In genomic region chr4:87720094-87720691, GRCh38 we compare ENCODE assay signal across 35 cellular contexts.
"Had no signal": no experiment of that assay in that cellular context is flagged by ENCODE, and none has a peak within 500 bp of the region (broad histone marks: within the 10 kb centered on the region; RNA-seq: fewer than 3 reads in every experiment).

No MANE protein-coding gene starts in this region.

- H3K4me1 Mint-ChIP-seq: activated naive CD4-positive, alpha-beta T cell treated with anti-CD3 and anti-CD28 coated beads, Interleukin-2, amount 10 ng/mL, durations not matched to agents 7 days and 5 days; activated naive CD4-positive, alpha-beta T cell treated with anti-CD3 and anti-CD28 coated beads, Interleukin-2, amount 50 U/mL, for 24 hours; activated naive CD8-positive, alpha-beta T cell treated with anti-CD3 and anti-CD28 coated beads for 36 hours; activated naive CD8-positive, alpha-beta T cell treated with anti-CD3 and anti-CD28 coated beads, Interleukin-2, amount 50 U/mL, for 24 hours; activated T-helper 17 cell treated with anti-CD3 and anti-CD28 coated beads, Interleukin-2, amount 50 U/mL, for 72 hours; brain; central memory CD8-positive, alpha-beta T cell had no signal

- H3K9me3 Mint-ChIP-seq: central memory CD8-positive, alpha-beta T cell had no signal

- H3K27ac Mint-ChIP-seq: activated naive CD4-positive, alpha-beta T cell treated with anti-CD3 and anti-CD28 coated beads for 36 hours; activated naive CD4-positive, alpha-beta T cell treated with anti-CD3 and anti-CD28 coated beads, Interleukin-2, amount 10 ng/mL, durations not matched to agents 7 days and 5 days; activated naive CD4-positive, alpha-beta T cell treated with anti-CD3 and anti-CD28 coated beads, Interleukin-2, amount 50 U/mL, for 24 hours; activated naive CD4-positive, alpha-beta T cell treated with anti-CD3 and anti-CD28 coated beads, Interleukin-2, amount 50 U/mL, for 72 hours; activated naive CD8-positive, alpha-beta T cell; activated naive CD8-positive, alpha-beta T cell treated with anti-CD3 and anti-CD28 coated beads for 36 hours; activated naive CD8-positive, alpha-beta T cell treated with anti-CD3 and anti-CD28 coated beads, Interleukin-2, amount 10 ng/mL, durations not matched to agents 7 days and 5 days; activated naive CD8-positive, alpha-beta T cell treated with anti-CD3 and anti-CD28 coated beads, Interleukin-2, amount 50 U/mL, for 24 hours; activated T-cell treated with anti-CD3 and anti-CD28 coated beads, Interleukin-2, amount 50 U/mL, for 24 hours; activated T-cell treated with anti-CD3 and anti-CD28 coated beads, Interleukin-2, amount 50 U/mL, for 72 hours; activated T-helper 1 cell treated with anti-CD3 and anti-CD28 coated beads, Interleukin-12 subunit alpha, Interleukin-12 subunit beta, Interleukin-2, Interleukin-4 antibody, amounts not matched to agents 30 ng/mL and 10 ng/mL and 1 ng/mL, durations not matched to agents 14 hours and 24 hours and 36 hours; activated T-helper 17 cell treated with anti-CD3 and anti-CD28 coated beads, Interleukin-2, amount 50 U/mL, for 72 hours; activated T-helper 2 cell treated with anti-CD3 and anti-CD28 coated beads, Interferon-gamma antibody, Interleukin-2, Interleukin-4, amounts not matched to agents 10 μg/mL and 5 μg/mL and 100 μg/mL, durations not matched to agents 14 hours and 24 hours and 36 hours; brain had no signal

- ATAC-seq: activated naive CD4-positive, alpha-beta T cell treated with anti-CD3 and anti-CD28 coated beads, Interleukin-2, amount 50 U/mL, for 72 hours; activated naive CD8-positive, alpha-beta T cell treated with anti-CD3 and anti-CD28 coated beads, Interleukin-2, amount 50 U/mL, for 24 hours; activated T-cell treated with anti-CD3 and anti-CD28 coated beads, Interleukin-2, amount 50 U/mL, for 4 hours; activated T-cell treated with anti-CD3 and anti-CD28 coated beads, Interleukin-2, amount 50 U/mL, for 72 hours; activated T-helper 17 cell treated with anti-CD3 and anti-CD28 coated beads, Interleukin-2, amount 50 U/mL, for 72 hours; body of pancreas had no signal

- DNase-seq: activated effector memory CD4-positive, alpha-beta T cell treated with anti-CD3 and anti-CD28 coated beads, Interleukin-2, amount 50 U/mL, for 16 hours; activated effector memory CD4-positive, alpha-beta T cell treated with Interleukin-2 at 50 U/mL for 16 hours; activated gamma-delta T cell; activated gamma-delta T cell treated with Interleukin-2 at 50 U/mL for 16 hours; activated naive CD4-positive, alpha-beta T cell; activated naive CD4-positive, alpha-beta T cell treated with anti-CD3 and anti-CD28 coated beads for 36 hours; activated naive CD4-positive, alpha-beta T cell treated with anti-CD3 and anti-CD28 coated beads, Interleukin-2, amount 10 ng/mL, durations not matched to agents 7 days and 5 days; activated naive CD4-positive, alpha-beta T cell treated with anti-CD3 and anti-CD28 coated beads, Interleukin-2, amount 50 U/mL, for 16 hours; activated naive CD4-positive, alpha-beta T cell treated with Interleukin-2 at 50 U/mL for 16 hours; activated naive CD8-positive, alpha-beta T cell treated with anti-CD3 and anti-CD28 coated beads for 36 hours; activated naive CD8-positive, alpha-beta T cell treated with anti-CD3 and anti-CD28 coated beads, Interleukin-2, amount 10 ng/mL, durations not matched to agents 7 days and 5 days; activated naive CD8-positive, alpha-beta T cell treated with anti-CD3 and anti-CD28 coated beads, Interleukin-2, amount 50 U/mL, for 24 hours; activated T-cell treated with anti-CD3 and anti-CD28 coated beads, Interleukin-2, amount 50 U/mL, for 1 hour; activated T-cell treated with anti-CD3 and anti-CD28 coated beads, Interleukin-2, amount 50 U/mL, for 24 hours; activated T-cell treated with anti-CD3 and anti-CD28 coated beads, Interleukin-2, amount 50 U/mL, for 4 hours; activated T-cell treated with anti-CD3 and anti-CD28 coated beads, Interleukin-2, amount 50 U/mL, for 48 hours; activated T-cell treated with anti-CD3 and anti-CD28 coated beads, Interleukin-2, amount 50 U/mL, for 72 hours; adrenal gland; amniotic stem cell; amygdala; anterior cingulate cortex; aorta; body of pancreas; brain microvascular endothelial cell; caudate nucleus; central memory CD4-positive, alpha-beta T cell; cerebellar nuclear complex had no signal

- H3K4me3 Mint-ChIP-seq: activated naive CD4-positive, alpha-beta T cell treated with anti-CD3 and anti-CD28 coated beads for 36 hours; activated naive CD4-positive, alpha-beta T cell treated with anti-CD3 and anti-CD28 coated beads, Interleukin-2, amount 10 ng/mL, durations not matched to agents 7 days and 5 days; activated naive CD4-positive, alpha-beta T cell treated with anti-CD3 and anti-CD28 coated beads, Interleukin-2, amount 50 U/mL, for 24 hours; activated naive CD8-positive, alpha-beta T cell; activated naive CD8-positive, alpha-beta T cell treated with anti-CD3 and anti-CD28 coated beads for 36 hours; activated naive CD8-positive, alpha-beta T cell treated with anti-CD3 and anti-CD28 coated beads, Interleukin-2, amount 10 ng/mL, durations not matched to agents 7 days and 5 days; activated naive CD8-positive, alpha-beta T cell treated with anti-CD3 and anti-CD28 coated beads, Interleukin-2, amount 50 U/mL, for 24 hours; activated T-cell treated with anti-CD3 and anti-CD28 coated beads, Interleukin-2, amount 50 U/mL, for 24 hours; activated T-cell treated with anti-CD3 and anti-CD28 coated beads, Interleukin-2, amount 50 U/mL, for 4 hours; activated T-cell treated with anti-CD3 and anti-CD28 coated beads, Interleukin-2, amount 50 U/mL, for 72 hours; activated T-helper 1 cell treated with anti-CD3 and anti-CD28 coated beads, Interleukin-12 subunit alpha, Interleukin-12 subunit beta, Interleukin-2, Interleukin-4 antibody, amounts not matched to agents 30 ng/mL and 10 ng/mL and 1 ng/mL, durations not matched to agents 14 hours and 24 hours and 36 hours; activated T-helper 17 cell treated with anti-CD3 and anti-CD28 coated beads, Interleukin-2, amount 50 U/mL, for 72 hours; brain; central memory CD8-positive, alpha-beta T cell had no signal

- H3K27me3 Mint-ChIP-seq: activated naive CD4-positive, alpha-beta T cell treated with anti-CD3 and anti-CD28 coated beads, Interleukin-2, amount 10 ng/mL, durations not matched to agents 7 days and 5 days; activated naive CD8-positive, alpha-beta T cell treated with anti-CD3 and anti-CD28 coated beads, Interleukin-2, amount 10 ng/mL, durations not matched to agents 7 days and 5 days; activated naive CD8-positive, alpha-beta T cell treated with anti-CD3 and anti-CD28 coated beads, Interleukin-2, amount 50 U/mL, for 24 hours; activated T-cell treated with anti-CD3 and anti-CD28 coated beads, Interleukin-2, amount 50 U/mL, for 24 hours; brain; central memory CD8-positive, alpha-beta T cell had no signal

- H3K36me3 Mint-ChIP-seq: activated naive CD4-positive, alpha-beta T cell treated with anti-CD3 and anti-CD28 coated beads, Interleukin-2, amount 10 ng/mL, durations not matched to agents 7 days and 5 days; activated naive CD4-positive, alpha-beta T cell treated with anti-CD3 and anti-CD28 coated beads, Interleukin-2, amount 50 U/mL, for 24 hours; activated naive CD8-positive, alpha-beta T cell; activated naive CD8-positive, alpha-beta T cell treated with anti-CD3 and anti-CD28 coated beads for 36 hours; activated naive CD8-positive, alpha-beta T cell treated with anti-CD3 and anti-CD28 coated beads, Interleukin-2, amount 10 ng/mL, durations not matched to agents 7 days and 5 days had no signal
